Comparison of ENCODE assay signal across 7 cellular contexts in genomic region chr3:36957862-36958686, GRCh38. TPM values are rescaled to one million over a fixed set of nuclear protein-coding genes. Genes with fewer than 3 reads are reported as not detected.
A peak's percentile ranks its signal among the peaks of the same experiment; 100 is the strongest.
DNase-seq lines count a peak whose midpoint lies in the region; ATAC-seq, FAIRE-seq and TF ChIP-seq lines count a peak whose summit lies in the region.

No MANE protein-coding gene starts in this region.

- no peaks in the 10 kb centered on the region for H3K9me2 ChIP-seq in OCI-LY1 (ENCODE audit: low read depth, low read length)

- peak overlapping the region; percentile 31 for H3K4me2 ChIP-seq in OCI-LY1 (ENCODE audit: low read length)

- H2AFZ ChIP-seq in OCI-LY1 (ENCODE audit: low read length), result peak overlapping the region; percentile 90

- peak; percentile 90 for ATAC-seq in omental fat pad (ENCODE audit: low FRiP score)
- no peak for ATAC-seq in GM18505 (IDR thresholded peaks at IDR 0.05; ENCODE audit: unreplicated experiment)
- ATAC-seq in HG02884 (IDR thresholded peaks at IDR 0.05; ENCODE audit: unreplicated experiment), result no peak

- H3K27me3 ChIP-seq in OCI-LY1 (ENCODE audit: insufficient read depth, low read length), result no peaks in the 10 kb centered on the region

- H3K79me2 ChIP-seq in OCI-LY1 (ENCODE audit: insufficient read depth, low read length), result no peaks in the 10 kb centered on the region

- no peaks in the 10 kb centered on the region for H3K9me3 ChIP-seq in OCI-LY1 (ENCODE audit: low read length)

- TF ChIP-seq CTCF in OCI-LY1 (IDR thresholded peaks at IDR 0.05; ENCODE audit: low read length), result no peak; the same call in 1 of the 2 replicates
- no peak for TF ChIP-seq CTCF in omental fat pad (IDR thresholded peaks at IDR 0.05)
- TF ChIP-seq CTCF in D721Med (IDR thresholded peaks at IDR 0.05; ENCODE audit: insufficient read depth, missing control alignments), result no peak

- peak overlapping the region; percentile 22 for H3K9ac ChIP-seq in OCI-LY1 (ENCODE audit: low read length)

- no peak for TF ChIP-seq POLR2A in GM18505 (IDR thresholded peaks at IDR 0.05; ENCODE audit: borderline replicate concordance, extremely low read depth, insufficient read depth, insufficient read length)

- peaks cover 16% of the 10 kb centered on the region for H3K4me1 ChIP-seq in OCI-LY1 (ENCODE audit: insufficient read depth, low read length, severe bottlenecking)

- FAIRE-seq in D721Med (lab: Jason Lieb, UNC), result no peak

- H4K20me1 ChIP-seq in OCI-LY1 (ENCODE audit: insufficient read depth, low read length), result no peaks in the 10 kb centered on the region

- H3F3A ChIP-seq in OCI-LY1 (ENCODE audit: insufficient read depth, low read length), result no peaks in the 10 kb centered on the region

- H3K27ac ChIP-seq in OCI-LY1 (ENCODE audit: low read depth, low read length, poor library complexity, severe bottlenecking), result peak overlapping the region; percentile 52

- H3K36me3 ChIP-seq in OCI-LY1 (ENCODE audit: insufficient read depth, low read length), result no peaks in the 10 kb centered on the region

- H3K4me3 ChIP-seq in OCI-LY1 (ENCODE audit: low read depth, low read length, poor library complexity, severe bottlenecking), result peak overlapping the region; percentile 27

- peak; percentile 70 for DNase-seq in EH (ENCODE audit: low read depth)
- DNase-seq in dermis blood vessel endothelial cell, result peak; percentile 8
- no peak for DNase-seq in omental fat pad (ENCODE audit: low spot score)
- DNase-seq in D721Med (ENCODE audit: insufficient read length, low spot score), result no peak

RNA-seq across cellular contexts. Expression of gene TRANK1, which starts 13.2 kb away (rescaled TPM):
- 13.6 and 13.9 TPM in 2 replicates for total RNA-seq in dermis blood vessel endothelial cell
- total RNA-seq in omental fat pad, result 10 to 100 TPM in 3 of 4 donors, 1 to 10 TPM in 1; 9.4 to 31.5 (median 14.6) TPM

RNA-seq across cellular contexts. Expression of gene EPM2AIP1, which starts 34.9 kb away (rescaled TPM):
- total RNA-seq in dermis blood vessel endothelial cell, result 14.2 and 15.7 TPM in 2 replicates
- 10 to 100 TPM in 2 of 4 donors, 1 to 10 TPM in 2; 9.6 to 14.3 (median 10.1) TPM for total RNA-seq in omental fat pad

RNA-seq across cellular contexts. Expression of gene MLH1, which starts 35.2 kb away (rescaled TPM):
- total RNA-seq in dermis blood vessel endothelial cell, result 33.2 and 41.4 TPM in 2 replicates
- 10 to 100 TPM; 23.2 to 30.3 (median 28.6) TPM for total RNA-seq in omental fat pad

Comparison
In these comparisons a context has a peak if more than half of its experiments do, and no peak if none do; other contexts are left out.
1. DNase-seq: peak in EH (single experiment) and dermis blood vessel endothelial cell (single experiment); none in omental fat pad (single experiment) and D721Med (single experiment).